8 cellular contexts compared by ENCODE assay signal in genomic region chr2:128026422-128027277, GRCh38.
DNase-seq lines count a peak whose midpoint lies in the region; ATAC-seq and TF ChIP-seq lines count a peak whose summit lies in the region.

No MANE protein-coding gene starts in this region.

- H3K36me3 ChIP-seq in endocrine pancreas (ENCODE audit: control insufficient read depth, insufficient read depth, low read length), result no peaks in the 10 kb centered on the region

- peak overlapping the region; percentile 95 for H3K4me3 ChIP-seq in endocrine pancreas (ENCODE audit: control insufficient read depth, insufficient read depth, low read length)

- H3K9me3 Mint-ChIP-seq in nephron progenitor cell, result peaks cover 7% of the 10 kb centered on the region

- no peak for TF ChIP-seq CTCF in nephron progenitor cell (IDR thresholded peaks at IDR 0.05)

- H3K9ac ChIP-seq in endocrine pancreas (ENCODE audit: control insufficient read depth, insufficient read depth, low read length), result peak overlapping the region; percentile 22

- H3K27me3 Mint-ChIP-seq in nephron progenitor cell (ENCODE audit: low read depth, poor library complexity), result peaks cover 22% of the 10 kb centered on the region

- H3K27ac Mint-ChIP-seq in nephron progenitor cell, result peak overlapping the region; percentile 29

- ATAC-seq in GM19351 (IDR thresholded peaks at IDR 0.05; ENCODE audit: unreplicated experiment), result peak; percentile 1
- ATAC-seq in GM18873 (IDR thresholded peaks at IDR 0.05; ENCODE audit: low FRiP score, unreplicated experiment), result no peak

- peak overlapping the region; percentile 98 for H3K4me3 Mint-ChIP-seq in nephron progenitor cell

- DNase-seq in Ammon's horn (ENCODE audit: low spot score) (peak; percentile 1), OCI-M1 (lab: John Stamatoyannopoulos, UW) (peak; percentile 46), nephron progenitor cell (no peak), activated gamma-delta T cell (lab: John Stamatoyannopoulos, UW) (no peak), SKM-1 treated with dmso at 0.1 percent for 144 hours (lab: John Stamatoyannopoulos, UW; ENCODE audit: unreplicated experiment) (no peak)

- H3K36me3 Mint-ChIP-seq in nephron progenitor cell (ENCODE audit: low read depth), result peaks cover 19% of the 10 kb centered on the region

- H3K4me1 ChIP-seq in endocrine pancreas (ENCODE audit: control insufficient read depth, insufficient read depth, low read length), result peaks cover 10% of the 10 kb centered on the region

- H3K9me3 ChIP-seq in endocrine pancreas (ENCODE audit: control insufficient read depth, low read length), result no peaks in the 10 kb centered on the region

- no peaks in the 10 kb centered on the region for H3K27me3 ChIP-seq in endocrine pancreas (ENCODE audit: control insufficient read depth, insufficient read depth, low read length)

- H3K4me1 Mint-ChIP-seq in nephron progenitor cell, result peaks cover 25% of the 10 kb centered on the region

Comparison
In these comparisons a context has a peak if more than half of its experiments do, and no peak if none do; other contexts are left out.
1. DNase-seq: peak in Ammon's horn (single experiment) and OCI-M1 (single experiment); none in nephron progenitor cell (single experiment), activated gamma-delta T cell (single experiment) and SKM-1 treated with dmso at 0.1 percent for 144 hours (single experiment).